8 cellular contexts compared by ENCODE assay signal in the genomic region with DNA sequence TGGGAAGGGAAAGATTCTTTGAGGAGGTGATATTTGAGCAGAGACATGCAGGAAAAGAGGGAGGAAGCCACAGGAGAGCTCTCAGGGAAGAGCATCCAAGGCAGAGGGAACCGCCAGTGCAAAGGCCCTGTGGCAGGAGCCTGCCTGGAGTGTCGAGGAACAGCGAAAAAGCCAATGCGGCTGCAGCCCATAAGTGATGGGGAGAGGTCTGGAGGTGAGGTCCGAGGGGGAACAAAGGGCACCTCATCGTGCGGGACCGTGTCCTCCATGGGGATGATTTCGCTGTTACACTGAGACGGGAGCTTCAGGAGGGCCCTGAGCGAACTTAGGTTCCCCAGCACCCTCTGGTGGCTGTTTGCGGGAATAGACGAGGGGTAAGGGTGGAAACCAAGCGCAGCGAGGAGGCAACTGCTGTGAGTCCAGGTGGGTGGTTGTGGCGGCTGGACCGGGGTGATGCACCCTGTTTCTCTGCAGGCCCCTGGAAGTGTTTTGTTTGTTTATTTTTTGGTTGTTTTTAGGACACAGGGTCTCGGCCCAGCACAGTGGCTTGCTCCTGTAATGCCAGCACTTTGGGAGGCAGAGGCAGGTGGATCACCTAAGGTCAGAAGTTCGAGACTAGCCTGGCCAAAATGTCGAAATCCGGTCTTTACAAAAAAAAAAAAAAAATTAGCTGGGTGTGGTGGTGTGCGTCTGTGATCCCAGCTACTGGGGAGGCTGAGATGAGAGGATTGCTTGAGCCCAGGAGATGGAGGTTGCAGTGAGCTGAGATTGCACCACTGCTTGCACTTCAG. TPM values are rescaled to one million over a fixed set of nuclear protein-coding genes. Genes with fewer than 3 reads are reported as not detected.
DNase-seq lines count a peak whose midpoint lies in the region; ATAC-seq and TF ChIP-seq lines count a peak whose summit lies in the region.

No MANE protein-coding gene starts in this region.

- H3K36me3 ChIP-seq in HEK293 (ENCODE audit: control insufficient read depth in 2 of 2, insufficient read depth in 1 of 2, low read length in 2 of 2) = peaks cover 6 to 10% of the 10 kb centered on the region in 2 experiments; a peak in 1 of 3 replicates

- DNase-seq in NCI-H748 treated with DMSO at 0.1 percent for 48 hours (lab: John Stamatoyannopoulos, UW) (peak; percentile 63), middle frontal gyrus (ENCODE audit: extremely low spot score, low spot score) (peak; percentile 49)
- peak; percentile 82 for DNase-seq in activated CD4-positive, alpha-beta memory T cell treated with anti-CD3 and anti-CD28 coated beads, Interleukin-2, amount 10 ng/mL, durations not matched to agents 7 days and 5 days
- peak; percentile 58 for DNase-seq in effector CD8-positive, alpha-beta T cell (lab: John Stamatoyannopoulos, UW)
- DNase-seq in stimulated activated CD8-positive, alpha-beta memory T cell treated with anti-CD3 and anti-CD28 coated beads, Interleukin-4, amount 100 ng/mL, for 48 hours = peak; percentile 89

- peak; percentile 77 for TF ChIP-seq CTCF in C4-2B (conservative IDR thresholded peaks at IDR 0.05)
- peak; percentile 84 for TF ChIP-seq CTCF in HEK293 (tag by site-specific recombination; IDR thresholded peaks at IDR 0.05)

- H3K9me3 ChIP-seq in HEK293 (ENCODE audit: control insufficient read depth, insufficient read depth, low read depth, low read length) = no peaks in the 10 kb centered on the region

- H3K4me3 ChIP-seq in HEK293 (ENCODE audit: low read depth, low read length) = no peak overlapping the region

- POLR2A ChIA-PET in HEK293 (lab: Yijun Ruan, JAX) = interaction anchor here (0.6 to 1.4 kb wide), 14 partner anchors 10 to 1214 kb away, joined by 3 to 7 read pairs (median 4); no protein-coding TSS in a partner anchor
- POLR2A ChIA-PET in activated CD4-positive, alpha-beta memory T cell treated with anti-CD3 and anti-CD28 coated beads, Interleukin-2, amount 10 ng/mL, durations not matched to agents 7 days and 5 days (lab: Charles Lee) = interaction anchor here (0.7 to 1.6 kb wide), 4 partner anchors 269 to 279 kb away, joined by 3 to 5 read pairs (median 4); no protein-coding TSS in a partner anchor

- peaks cover 17% of the 10 kb centered on the region for H3K36me3 Mint-ChIP-seq in activated CD4-positive, alpha-beta memory T cell treated with anti-CD3 and anti-CD28 coated beads, Interleukin-2, amount 10 ng/mL, durations not matched to agents 7 days and 5 days (ENCODE audit: low read depth)

- H3K27ac Mint-ChIP-seq in activated CD4-positive, alpha-beta memory T cell treated with anti-CD3 and anti-CD28 coated beads, Interleukin-2, amount 10 ng/mL, durations not matched to agents 7 days and 5 days = no peak overlapping the region

- H3K4me1 ChIP-seq in HEK293 (ENCODE audit: control insufficient read depth, insufficient read depth, low read length) = no peaks in the 10 kb centered on the region

- H3K9me3 Mint-ChIP-seq in activated CD4-positive, alpha-beta memory T cell treated with anti-CD3 and anti-CD28 coated beads, Interleukin-2, amount 10 ng/mL, durations not matched to agents 7 days and 5 days = no peaks in the 10 kb centered on the region

- H3K27ac ChIP-seq in C4-2B (no peak overlapping the region), HEK293 (ENCODE audit: extremely low read depth, low read depth, low read length) (no peak overlapping the region)

- H3K4me3 Mint-ChIP-seq in activated CD4-positive, alpha-beta memory T cell treated with anti-CD3 and anti-CD28 coated beads, Interleukin-2, amount 10 ng/mL, durations not matched to agents 7 days and 5 days = no peak overlapping the region

- peaks cover 6% of the 10 kb centered on the region for H3K4me1 Mint-ChIP-seq in activated CD4-positive, alpha-beta memory T cell treated with anti-CD3 and anti-CD28 coated beads, Interleukin-2, amount 10 ng/mL, durations not matched to agents 7 days and 5 days

- CTCF ChIA-PET in HEK293 (lab: Yijun Ruan, JAX) = interaction anchor here (0.6 to 6.3 kb wide), 48 partner anchors 8 to 868 kb away, joined by 3 to 121 read pairs (median 5); a partner anchor contains a TSS
- CTCF ChIA-PET in activated CD4-positive, alpha-beta memory T cell treated with anti-CD3 and anti-CD28 coated beads, Interleukin-2, amount 10 ng/mL, durations not matched to agents 7 days and 5 days (lab: Charles Lee) = interaction anchor here (0.6 to 6.5 kb wide), 16 partner anchors 8 to 423 kb away, joined by 3 to 154 read pairs (median 3); a partner anchor contains a TSS

- ATAC-seq in GM21723 (IDR thresholded peaks at IDR 0.05; ENCODE audit: unreplicated experiment) = no peak

- H3K27me3 Mint-ChIP-seq in activated CD4-positive, alpha-beta memory T cell treated with anti-CD3 and anti-CD28 coated beads, Interleukin-2, amount 10 ng/mL, durations not matched to agents 7 days and 5 days = peaks cover 8% of the 10 kb centered on the region

TF ChIP-seq in HEK293, 187 proteins besides CTCF, POLR2A, EP300 and RAD21 (continues in another document):
- TF ChIP-seq ZNF501 (tag by site-specific recombination; IDR thresholded peaks at IDR 0.05) (no peak), FEZF1 (tag by site-specific recombination; IDR thresholded peaks at IDR 0.05) (no peak), SETDB1 (IDR thresholded peaks at IDR 0.05; ENCODE audit: insufficient read length, low read length) (peak; percentile 14), ZNF169 (tag by site-specific recombination; IDR thresholded peaks at IDR 0.05) (no peak), ZNF391 (tag by site-specific recombination; IDR thresholded peaks at IDR 0.05; ENCODE audit: borderline replicate concordance, low read depth) (0 out of 2 replicates have a peak, but pooled peaks have one; percentile 40), ZNF560 (tag by site-specific recombination; IDR thresholded peaks at IDR 0.05; ENCODE audit: borderline replicate concordance) (no peak), ZNF37A (tag by site-specific recombination; IDR thresholded peaks at IDR 0.05) (no peak), ZBTB17 (tag by site-specific recombination; IDR thresholded peaks at IDR 0.05) (no peak), GLI4 (tag by site-specific recombination; IDR thresholded peaks at IDR 0.05) (peak; percentile 65; the same call in 1 of the 2 replicates), ZBTB8A (tag by site-specific recombination; IDR thresholded peaks at IDR 0.05) (0 out of 2 replicates have a peak, but pooled peaks have one; percentile 11), ZFHX2 (tag by site-specific recombination; conservative IDR thresholded peaks at IDR 0.05) (peak; percentile 57), ZNF544 (tag by site-specific recombination; IDR thresholded peaks at IDR 0.05) (no peak), ZNF24 (tag by site-specific recombination; IDR thresholded peaks at IDR 0.05) (peak; percentile 25; the same call in 1 of the 2 replicates)
- TF ChIP-seq, protein P1, sequence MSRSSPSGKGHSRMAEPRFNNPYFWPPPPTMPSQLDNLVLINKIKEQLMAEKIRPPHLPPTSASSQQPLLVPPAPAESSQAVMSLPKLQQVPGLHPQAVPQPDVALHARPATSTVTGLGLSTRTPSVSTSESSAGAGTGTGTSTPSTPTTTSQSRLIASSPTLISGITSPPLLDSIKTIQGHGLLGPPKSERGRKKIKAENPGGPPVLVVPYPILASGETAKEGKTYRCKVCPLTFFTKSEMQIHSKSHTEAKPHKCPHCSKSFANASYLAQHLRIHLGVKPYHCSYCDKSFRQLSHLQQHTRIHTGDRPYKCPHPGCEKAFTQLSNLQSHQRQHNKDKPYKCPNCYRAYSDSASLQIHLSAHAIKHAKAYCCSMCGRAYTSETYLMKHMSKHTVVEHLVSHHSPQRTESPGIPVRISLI (tag by site-specific recombination; IDR thresholded peaks at IDR 0.05) = no peak
- TF ChIP-seq, protein P2, sequence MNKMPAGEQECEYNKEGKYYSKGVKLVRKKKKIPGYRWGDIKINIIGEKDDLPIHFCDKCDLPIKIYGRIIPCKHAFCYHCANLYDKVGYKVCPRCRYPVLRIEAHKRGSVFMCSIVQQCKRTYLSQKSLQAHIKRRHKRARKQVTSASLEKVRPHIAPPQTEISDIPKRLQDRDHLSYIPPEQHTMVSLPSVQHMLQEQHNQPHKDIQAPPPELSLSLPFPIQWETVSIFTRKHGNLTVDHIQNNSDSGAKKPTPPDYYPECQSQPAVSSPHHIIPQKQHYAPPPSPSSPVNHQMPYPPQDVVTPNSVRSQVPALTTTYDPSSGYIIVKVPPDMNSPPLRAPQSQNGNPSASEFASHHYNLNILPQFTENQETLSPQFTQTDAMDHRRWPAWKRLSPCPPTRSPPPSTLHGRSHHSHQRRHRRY (tag by site-specific recombination; IDR thresholded peaks at IDR 0.05) = no peak
- TF ChIP-seq, protein P3, sequence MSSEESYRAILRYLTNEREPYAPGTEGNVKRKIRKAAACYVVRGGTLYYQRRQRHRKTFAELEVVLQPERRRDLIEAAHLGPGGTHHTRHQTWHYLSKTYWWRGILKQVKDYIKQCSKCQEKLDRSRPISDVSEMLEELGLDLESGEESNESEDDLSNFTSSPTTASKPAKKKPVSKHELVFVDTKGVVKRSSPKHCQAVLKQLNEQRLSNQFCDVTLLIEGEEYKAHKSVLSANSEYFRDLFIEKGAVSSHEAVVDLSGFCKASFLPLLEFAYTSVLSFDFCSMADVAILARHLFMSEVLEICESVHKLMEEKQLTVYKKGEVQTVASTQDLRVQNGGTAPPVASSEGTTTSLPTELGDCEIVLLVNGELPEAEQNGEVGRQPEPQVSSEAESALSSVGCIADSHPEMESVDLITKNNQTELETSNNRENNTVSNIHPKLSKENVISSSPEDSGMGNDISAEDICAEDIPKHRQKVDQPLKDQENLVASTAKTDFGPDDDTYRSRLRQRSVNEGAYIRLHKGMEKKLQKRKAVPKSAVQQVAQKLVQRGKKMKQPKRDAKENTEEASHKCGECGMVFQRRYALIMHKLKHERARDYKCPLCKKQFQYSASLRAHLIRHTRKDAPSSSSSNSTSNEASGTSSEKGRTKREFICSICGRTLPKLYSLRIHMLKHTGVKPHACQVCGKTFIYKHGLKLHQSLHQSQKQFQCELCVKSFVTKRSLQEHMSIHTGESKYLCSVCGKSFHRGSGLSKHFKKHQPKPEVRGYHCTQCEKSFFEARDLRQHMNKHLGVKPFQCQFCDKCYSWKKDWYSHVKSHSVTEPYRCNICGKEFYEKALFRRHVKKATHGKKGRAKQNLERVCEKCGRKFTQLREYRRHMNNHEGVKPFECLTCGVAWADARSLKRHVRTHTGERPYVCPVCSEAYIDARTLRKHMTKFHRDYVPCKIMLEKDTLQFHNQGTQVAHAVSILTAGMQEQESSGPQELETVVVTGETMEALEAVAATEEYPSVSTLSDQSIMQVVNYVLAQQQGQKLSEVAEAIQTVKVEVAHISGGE (tag by site-specific recombination; conservative IDR thresholded peaks at IDR 0.05; ENCODE audit: low read depth) = peak; percentile 98

RNA-seq across cellular contexts. Expression of a gene that starts 5.9 kb away (rescaled TPM):
- total RNA-seq in activated CD4-positive, alpha-beta memory T cell treated with anti-CD3 and anti-CD28 coated beads, Interleukin-2, amount 10 ng/mL, durations not matched to agents 7 days and 5 days = not detected

RNA-seq across cellular contexts. Expression of a gene that starts 38.0 kb away (rescaled TPM):
- total RNA-seq in activated CD4-positive, alpha-beta memory T cell treated with anti-CD3 and anti-CD28 coated beads, Interleukin-2, amount 10 ng/mL, durations not matched to agents 7 days and 5 days = 100 to 1,000 TPM; 257 to 271 TPM
